Comparison of ENCODE assay signal across 9 cellular contexts in the genomic region with DNA sequence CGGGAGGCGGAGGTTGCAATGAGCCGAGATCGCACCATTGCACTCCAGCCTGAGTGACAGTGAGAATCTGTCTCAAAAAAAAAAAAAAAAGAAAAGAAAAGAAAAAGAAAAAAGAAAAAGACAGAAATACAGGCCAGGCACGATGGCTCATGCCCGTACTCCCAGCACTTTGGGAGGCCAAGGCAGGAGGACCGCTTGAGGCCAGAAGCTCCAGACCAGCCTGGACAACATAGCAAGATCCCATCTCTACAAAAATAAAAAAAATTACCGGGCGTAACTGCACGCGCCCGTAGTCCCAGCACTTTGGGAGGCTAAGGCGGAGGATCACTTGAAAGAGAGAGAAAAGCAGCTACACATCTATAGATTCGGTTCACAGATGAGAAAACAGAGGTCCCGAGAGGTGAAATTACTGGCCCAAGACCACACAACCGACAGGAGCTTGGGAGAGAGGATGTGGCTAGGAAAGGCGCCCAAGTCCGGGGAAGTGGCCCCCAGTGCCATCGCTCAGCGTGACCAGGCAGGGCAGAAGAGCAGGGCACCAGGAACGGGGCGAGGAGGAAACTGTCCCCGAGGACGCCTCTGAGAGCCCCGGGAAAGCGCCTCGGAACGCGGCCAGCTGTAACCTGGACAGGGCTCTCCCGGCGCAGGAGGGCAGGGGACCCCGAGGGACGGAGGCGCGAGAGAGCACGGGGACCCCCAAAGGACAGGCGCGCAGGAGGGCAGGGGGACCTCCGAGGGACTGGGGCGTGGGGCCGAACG. TPM values are rescaled to one million over a fixed set of nuclear protein-coding genes. Genes with fewer than 3 reads are reported as not detected.
A peak's percentile ranks its signal among the peaks of the same experiment; 100 is the strongest.
DNase-seq lines count a peak whose midpoint lies in the region; ATAC-seq and TF ChIP-seq lines count a peak whose summit lies in the region.
"Had no signal": no experiment of that assay in that cellular context is flagged by ENCODE, and none has a peak within 500 bp of the region (broad histone marks: within the 10 kb centered on the region; RNA-seq: fewer than 3 reads in every experiment).

No MANE protein-coding gene starts in this region.

- H3K27me3 Mint-ChIP-seq in endodermal cell (ENCODE audit: insufficient read depth) = no peaks in the 10 kb centered on the region

- H3K27ac ChIP-seq in endodermal cell (ENCODE audit: low read depth, low read length) = peak overlapping the region; percentile 12

- peaks cover 11% of the 10 kb centered on the region for H3K4me1 Mint-ChIP-seq in endodermal cell

- peak overlapping the region; percentile 78 for H3K9ac ChIP-seq in endodermal cell (ENCODE audit: extremely low read depth, low read length, poor library complexity, severe bottlenecking)
- peak overlapping the region; percentile 83 for H3K9ac ChIP-seq in mucosa of stomach (ENCODE audit: low read length)

- H3K27me3 ChIP-seq in GM06990 (replicated peaks; ENCODE audit: control insufficient read depth, insufficient read depth, low read length) (no peaks in the 10 kb centered on the region), endodermal cell (ENCODE audit: control insufficient read depth, insufficient read depth, low read length, poor library complexity, severe bottlenecking) (no peaks in the 10 kb centered on the region), mucosa of stomach (ENCODE audit: control insufficient read depth, insufficient read depth, low read length) (no peaks in the 10 kb centered on the region)

- H3K9me3 ChIP-seq in endodermal cell (ENCODE audit: control insufficient read depth, low read length) (no peaks in the 10 kb centered on the region), mucosa of stomach (ENCODE audit: control insufficient read depth, low read length) (no peaks in the 10 kb centered on the region)

- no peaks in the 10 kb centered on the region for H3K4me1 ChIP-seq in endodermal cell (ENCODE audit: control insufficient read depth, insufficient read depth, low read length)
- no peaks in the 10 kb centered on the region for H3K4me1 ChIP-seq in mucosa of stomach (ENCODE audit: control insufficient read depth, insufficient read depth, low read length)

- peaks cover 11% of the 10 kb centered on the region for H3K36me3 Mint-ChIP-seq in endodermal cell (ENCODE audit: low read depth)

- no peak overlapping the region for H3K4me3 Mint-ChIP-seq in endodermal cell
- H3K4me3 Mint-ChIP-seq: activated T-cell treated with anti-CD3 and anti-CD28 coated beads, Interleukin-2, amount 50 U/mL, for 4 hours had no signal

- no peak for TF ChIP-seq CTCF in GM06990 (IDR thresholded peaks at IDR 0.05; ENCODE audit: insufficient read depth, low read length, poor library complexity, severe bottlenecking)
- TF ChIP-seq CTCF in endodermal cell (conservative IDR thresholded peaks at IDR 0.05) = no peak

- ATAC-seq in HG02588 (IDR thresholded peaks at IDR 0.05; ENCODE audit: unreplicated experiment) = peak; percentile 12

- H3K4me3 ChIP-seq in GM06990 (replicated peaks; ENCODE audit: low read depth, low read length) (peak overlapping the region; percentile 95), endodermal cell (ENCODE audit: low read length) (peak overlapping the region; percentile 93), mucosa of stomach (ENCODE audit: low read length) (peak overlapping the region; percentile 71)

- no peaks in the 10 kb centered on the region for H3K9me3 Mint-ChIP-seq in endodermal cell
- H3K9me3 Mint-ChIP-seq: activated T-cell treated with anti-CD3 and anti-CD28 coated beads, Interleukin-2, amount 50 U/mL, for 4 hours had no signal

- WGBS in endodermal cell (ENCODE audit: insufficient coverage in 1 of 2, insufficient read length in 1 of 2), 2 experiments = 31 to 32% methylated on average over 23 to 42 of the region's 42 CpGs

- peak overlapping the region; percentile 91 for H3K27ac Mint-ChIP-seq in endodermal cell

- DNase-seq in GM06990 (ENCODE audit: extremely low read depth, insufficient read length) (peak; percentile 60), RPMI8226 (peak; percentile 40), endodermal cell (no peak), NCI-H1436 treated with DMSO at 0.1 percent for 48 hours (lab: John Stamatoyannopoulos, UW) (no peak), NCI-H2107 (lab: John Stamatoyannopoulos, UW) (no peak), D341Med (ENCODE audit: low spot score) (no peak)

- H3K36me3 ChIP-seq in GM06990 (ENCODE audit: control insufficient read depth, insufficient read depth, low read length) (no peaks in the 10 kb centered on the region; the same call in none of the 2 replicates), endodermal cell (ENCODE audit: control insufficient read depth, insufficient read depth, low read length) (peaks cover 5% of the 10 kb centered on the region), mucosa of stomach (ENCODE audit: control insufficient read depth, insufficient read depth, low read length) (no peaks in the 10 kb centered on the region)

RNA-seq across cellular contexts. Expression of a gene that starts 0.6 kb away (rescaled TPM):
- 10 to 100 TPM; 53.0 to 53.2 TPM for total RNA-seq in endodermal cell
- polyA plus RNA-seq in endodermal cell (2013, experiment 1 of 2) = 21.3 TPM
- 25.2 TPM for polyA plus RNA-seq in endodermal cell (2013, experiment 2 of 2)

RNA-seq across cellular contexts. Expression of a gene that starts 41.0 kb away (rescaled TPM):
- total RNA-seq in endodermal cell = 100 to 1,000 TPM; 172 to 220 TPM
- polyA plus RNA-seq in endodermal cell (2013, experiment 1 of 2) = 136 TPM
- 120 TPM for polyA plus RNA-seq in endodermal cell (2013, experiment 2 of 2)

Comparison
In these comparisons a context has a peak if more than half of its experiments do, and no peak if none do; other contexts are left out.
1. DNase-seq: peak in GM06990 (single experiment) and RPMI8226 (single experiment); none in endodermal cell (single experiment), NCI-H1436 treated with DMSO at 0.1 percent for 48 hours (single experiment), NCI-H2107 (single experiment) and D341Med (single experiment).
2. Peak in every context shown above with its lines, with median percentiles within 50 percentile points of each other: H3K4me3 ChIP-seq.